In the genomic region with DNA sequence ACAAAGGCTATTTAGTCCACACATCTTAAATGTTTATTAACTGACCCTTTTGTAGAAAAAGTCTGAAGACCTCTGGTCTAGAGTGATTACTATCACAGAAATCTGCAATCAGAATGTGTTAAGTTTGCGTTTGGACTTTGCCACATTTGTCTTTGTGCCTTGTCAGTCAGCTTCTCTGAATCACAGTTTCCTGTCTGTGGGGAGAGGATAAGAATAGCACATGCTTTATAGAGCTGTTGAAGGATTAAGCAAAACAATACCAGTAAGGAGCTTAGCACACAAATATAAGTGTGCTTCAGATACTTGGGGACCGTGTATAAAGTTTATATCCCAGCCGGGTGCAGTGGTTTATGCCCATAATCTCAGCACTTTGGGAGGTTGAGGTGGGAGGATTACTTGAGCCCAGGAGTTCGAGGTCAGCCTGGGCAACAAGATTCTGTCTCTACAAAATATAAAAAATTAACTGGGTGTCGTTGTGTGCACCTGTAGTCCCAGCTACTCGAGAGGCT, we compare ENCODE assay signal across 8 cellular contexts.
DNase-seq lines count a peak whose midpoint lies in the region; ATAC-seq and TF ChIP-seq lines count a peak whose summit lies in the region.

No MANE protein-coding gene starts in this region.

- TF ChIP-seq POLR2A in upper lobe of left lung (IDR thresholded peaks at IDR 0.05), result peak in 1 of 4 donors; percentile 32

- CTCF ChIA-PET in GM10248 (lab: Yijun Ruan, JAX), result interaction anchor here (0.7 to 2.4 kb wide), 3 partner anchors 10 to 65 kb away, joined by 3 to 8 read pairs (median 4); no protein-coding TSS in a partner anchor
- CTCF ChIA-PET in activated CD4-positive, alpha-beta memory T cell treated with anti-CD3 and anti-CD28 coated beads for 36 hours (lab: Charles Lee), result interaction anchor here (1.4 to 3.1 kb wide), 3 partner anchors 10 to 397 kb away, joined by 4 to 18 read pairs (median 8); a partner anchor contains a TSS

- H3K4me3 Mint-ChIP-seq in activated CD4-positive, alpha-beta memory T cell treated with anti-CD3 and anti-CD28 coated beads for 36 hours, result peak overlapping the region; percentile 70

- H3K27ac ChIP-seq in heart right ventricle (peak overlapping the region in 8 of 10 donors; percentile 1 to 81 (median 37)), upper lobe of left lung (peak overlapping the region; percentile 46 to 74 (median 64))

- 42 to 44% methylated on average over 6 of the region's 6 CpGs for WGBS in heart right ventricle, 2 donors
- WGBS in upper lobe of left lung, 2 donors, result 25 to 26% methylated on average over 6 of the region's 6 CpGs

- H3K27ac Mint-ChIP-seq in activated CD4-positive, alpha-beta memory T cell treated with anti-CD3 and anti-CD28 coated beads for 36 hours, result peak overlapping the region; percentile 87

- H3K4me3 ChIP-seq in heart right ventricle (peak overlapping the region in 1 of 10 donors; percentile 33), upper lobe of left lung (no peak overlapping the region)

- H3K4me1 ChIP-seq in heart right ventricle, result peaks cover 0 to 28% (median 13%) of the 10 kb centered on the region in 9 donors
- H3K4me1 ChIP-seq in upper lobe of left lung, result peaks cover 14 to 28% (median 16%) of the 10 kb centered on the region in 4 donors

- H3K9me3 ChIP-seq in heart right ventricle (peaks cover 0 to 13% (median 0%) of the 10 kb centered on the region in 11 donors), upper lobe of left lung (no peaks in the 10 kb centered on the region)

- intact Hi-C loops in activated CD4-positive, alpha-beta memory T cell treated with anti-CD3 and anti-CD28 coated beads for 36 hours (cut with micrococcal nuclease), result loop anchor here (1.0 to 2.0 kb wide), 7 partner anchors 62 to 827 kb away; no protein-coding TSS in a partner anchor
- intact Hi-C loops in heart right ventricle (cut with DNase I), result loop anchor here in 1 of 10 donors (2.0 kb wide), 1 partner anchor 32 kb away; no protein-coding TSS in a partner anchor

- H3K27me3 ChIP-seq in heart right ventricle (no peaks in the 10 kb centered on the region), upper lobe of left lung (no peaks in the 10 kb centered on the region)

- POLR2A ChIA-PET in GM10248 (lab: Yijun Ruan, JAX), result interaction anchor here (2.4 kb wide), 1 partner anchor 63 kb away, joined by 14 read pairs; a partner anchor contains a TSS
- POLR2A ChIA-PET in activated CD4-positive, alpha-beta memory T cell treated with anti-CD3 and anti-CD28 coated beads for 36 hours (lab: Charles Lee), result interaction anchor here (0.6 to 6.8 kb wide), 5 partner anchors 10 to 197 kb away, joined by 5 to 75 read pairs (median 5); a partner anchor contains a TSS

- H3K4me1 Mint-ChIP-seq in activated CD4-positive, alpha-beta memory T cell treated with anti-CD3 and anti-CD28 coated beads for 36 hours (ENCODE audit: low read depth), result peaks cover 35% of the 10 kb centered on the region

- H3K36me3 Mint-ChIP-seq in activated CD4-positive, alpha-beta memory T cell treated with anti-CD3 and anti-CD28 coated beads for 36 hours, result peaks cover 4% of the 10 kb centered on the region

- H3K36me3 ChIP-seq in heart right ventricle, result no peaks in the 10 kb centered on the region
- no peaks in the 10 kb centered on the region for H3K36me3 ChIP-seq in upper lobe of left lung

- DNase-seq in GM10248 (ENCODE audit: extremely low spot score) (peak; percentile 43), HPDE6-E6E7 (ENCODE audit: extremely low spot score) (peak; percentile 44), heart right ventricle (peak in 1 of 2 donors; percentile 16), upper lobe of left lung (no peak), cerebellar nuclear complex (lab: John Stamatoyannopoulos, UW) (no peak)
- no peak for DNase-seq in activated CD4-positive, alpha-beta memory T cell treated with anti-CD3 and anti-CD28 coated beads for 36 hours
- DNase-seq in stimulated activated naive CD4-positive, alpha-beta T cell treated with Interleukin-2 at 50 U/mL for 16 hours (lab: John Stamatoyannopoulos, UW), result no peak

- TF ChIP-seq CTCF in GM10248 (IDR thresholded peaks at IDR 0.05; ENCODE audit: control extremely low read depth, extremely low read depth, low read depth, missing control alignments) (no peak), heart right ventricle (IDR thresholded peaks at IDR 0.05) (no peak), upper lobe of left lung (IDR thresholded peaks at IDR 0.05) (no peak)

- H3K9me3 Mint-ChIP-seq in activated CD4-positive, alpha-beta memory T cell treated with anti-CD3 and anti-CD28 coated beads for 36 hours, result peaks cover 8% of the 10 kb centered on the region

- ATAC-seq in GM21390 (IDR thresholded peaks at IDR 0.05; ENCODE audit: unreplicated experiment) (peak; percentile 68), heart right ventricle (peak; percentile 82 to 95 (median 88)), upper lobe of left lung (ENCODE audit: low FRiP score in 2 of 2) (peak; percentile 84)

- TF ChIP-seq EP300 in upper lobe of left lung (IDR thresholded peaks at IDR 0.05), result peak in 1 of 4 donors; percentile 53

- H3K27me3 Mint-ChIP-seq in activated CD4-positive, alpha-beta memory T cell treated with anti-CD3 and anti-CD28 coated beads for 36 hours, result no peaks in the 10 kb centered on the region

Comparison
In these comparisons a context has a peak if more than half of its experiments do, and no peak if none do; other contexts are left out.
1. DNase-seq: peak in GM10248 (single experiment) and HPDE6-E6E7 (single experiment); none in activated CD4-positive, alpha-beta memory T cell treated with anti-CD3 and anti-CD28 coated beads for 36 hours (single experiment), upper lobe of left lung (0 of 2), stimulated activated naive CD4-positive, alpha-beta T cell treated with Interleukin-2 at 50 U/mL for 16 hours (single experiment) and cerebellar nuclear complex (0 of 2).
2. Peak in every context shown above with its lines, with median percentiles within 50 percentile points of each other: ATAC-seq.